Comparison of ENCODE assay signal across 14 cellular contexts in the genomic region with DNA sequence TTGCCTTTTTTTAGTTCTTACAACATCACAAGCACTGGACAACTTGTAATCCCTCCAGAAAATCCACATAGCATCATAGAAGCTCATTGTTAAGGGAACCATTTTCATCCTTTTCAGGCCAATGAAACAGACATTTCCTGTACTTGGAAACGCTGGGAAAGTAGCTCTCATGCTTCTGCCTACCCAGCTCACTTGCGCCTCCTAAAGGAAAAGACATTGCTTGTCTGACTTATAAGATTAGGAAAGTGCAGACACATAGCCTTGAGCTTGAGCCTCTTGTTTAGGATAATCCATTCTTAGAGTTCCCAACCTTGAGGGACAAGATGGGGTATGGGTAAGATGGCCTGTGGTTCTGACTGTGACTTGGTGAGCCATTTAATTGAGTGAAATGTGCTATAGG.
DNase-seq lines count a peak whose midpoint lies in the region; ATAC-seq and TF ChIP-seq lines count a peak whose summit lies in the region.
"Had no signal": no experiment of that assay in that cellular context is flagged by ENCODE, and none has a peak within 500 bp of the region (broad histone marks: within the 10 kb centered on the region; RNA-seq: fewer than 3 reads in every experiment).

No MANE protein-coding gene starts in this region.

- H3K9me3 Mint-ChIP-seq in WTC11: no peaks in the 10 kb centered on the region

- TF ChIP-seq CTCF in Loucy (conservative IDR thresholded peaks at IDR 0.05; ENCODE audit: low read length): peak; percentile 51
- TF ChIP-seq CTCF in WTC11 (IDR thresholded peaks at IDR 0.05): peak; percentile 46; the same call in 1 of the 2 replicates

- no peak overlapping the region for H3K4me2 ChIP-seq in Loucy (ENCODE audit: low read depth, low read length, poor library complexity, severe bottlenecking)

- no peaks in the 10 kb centered on the region for H3K36me3 ChIP-seq in Loucy (ENCODE audit: insufficient read depth, low read length)
- H3K36me3 ChIP-seq: spleen had no signal

- H3K27me3 Mint-ChIP-seq in WTC11 (ENCODE audit: low read depth): no peaks in the 10 kb centered on the region

- no peaks in the 10 kb centered on the region for H3K9me2 ChIP-seq in Loucy (replicated peaks; ENCODE audit: low read depth, low read length)

- H2AFZ ChIP-seq in Loucy (ENCODE audit: low read length): no peak overlapping the region

- H3K4me3 ChIP-seq in Loucy (ENCODE audit: low read length, poor library complexity, severe bottlenecking): no peak overlapping the region
- H3K4me3 ChIP-seq: spleen had no signal

- H3K9me3 ChIP-seq in Loucy (ENCODE audit: insufficient read depth, low read depth, low read length): no peaks in the 10 kb centered on the region

- no peak overlapping the region for H3K9ac ChIP-seq in Loucy (ENCODE audit: low read depth, low read length, poor library complexity, severe bottlenecking)

- CTCF ChIA-PET in WTC11 (lab: Charles Lee): interaction anchor here (0.6 to 1.8 kb wide), 42 partner anchors 9 to 1056 kb away, joined by 3 to 22 read pairs (median 4); no protein-coding TSS in a partner anchor

- ATAC-seq in WTC11: peak; percentile 90
- ATAC-seq: activated T-cell treated with anti-CD3 and anti-CD28 coated beads, Interleukin-2, amount 50 U/mL, for 4 hours; Right ventricle myocardium inferior had no signal

- H3F3A ChIP-seq in Loucy (ENCODE audit: low read depth): no peaks in the 10 kb centered on the region

- H3K27me3 ChIP-seq in Loucy (ENCODE audit: insufficient read depth, low read length, poor library complexity, severe bottlenecking): no peaks in the 10 kb centered on the region
- H3K27me3 ChIP-seq: spleen had no signal

- no peak overlapping the region for H3K4me3 Mint-ChIP-seq in WTC11
- H3K4me3 Mint-ChIP-seq: activated T-cell treated with anti-CD3 and anti-CD28 coated beads, Interleukin-2, amount 50 U/mL, for 4 hours; CD14-positive monocyte had no signal

- H4K20me1 ChIP-seq in Loucy (ENCODE audit: insufficient read depth, low read length, poor library complexity, severe bottlenecking): no peaks in the 10 kb centered on the region

- POLR2A ChIA-PET in WTC11 (lab: Charles Lee): no interaction called here

- H3K27ac Mint-ChIP-seq in WTC11: no peak overlapping the region
- H3K27ac Mint-ChIP-seq: CD14-positive monocyte had no signal

- no peaks in the 10 kb centered on the region for H3K4me1 ChIP-seq in Loucy (ENCODE audit: insufficient read depth, low read length, poor library complexity, severe bottlenecking)
- H3K4me1 ChIP-seq: spleen had no signal

- no peaks in the 10 kb centered on the region for H3K79me2 ChIP-seq in Loucy (ENCODE audit: insufficient read depth, low read length)

- 0 out of 2 replicates have a peak, but pooled peaks cover 4% of the 10 kb centered on the region for H3K4me1 Mint-ChIP-seq in WTC11
- H3K4me1 Mint-ChIP-seq: CD14-positive monocyte had no signal

- DNase-seq in DMS53 (lab: John Stamatoyannopoulos, UW) (peak; percentile 71), WTC11 (ENCODE audit: low spot score) (peak; percentile 22), iris pigment epithelial cell (ENCODE audit: low read depth) (peak; percentile 24), NOMO-1 (lab: John Stamatoyannopoulos, UW; ENCODE audit: unreplicated experiment in 2 of 2) (no peak), amygdala (lab: John Stamatoyannopoulos, UW) (no peak), COR-L47 (lab: John Stamatoyannopoulos, UW) (no peak)
- DNase-seq in activated effector memory CD4-positive, alpha-beta T cell treated with Interleukin-2 at 50 U/mL for 16 hours: no peak
- DNase-seq: activated T-cell treated with anti-CD3 and anti-CD28 coated beads, Interleukin-2, amount 50 U/mL, for 4 hours; kidney glomerular epithelial cell; NCI-H187; spleen had no signal

- H3K36me3 Mint-ChIP-seq in WTC11: no peaks in the 10 kb centered on the region
- H3K36me3 Mint-ChIP-seq: CD14-positive monocyte had no signal

TF ChIP-seq in WTC11, 78 proteins besides CTCF, POLR2A, EP300 and RAD21:
- TF ChIP-seq, protein P1, sequence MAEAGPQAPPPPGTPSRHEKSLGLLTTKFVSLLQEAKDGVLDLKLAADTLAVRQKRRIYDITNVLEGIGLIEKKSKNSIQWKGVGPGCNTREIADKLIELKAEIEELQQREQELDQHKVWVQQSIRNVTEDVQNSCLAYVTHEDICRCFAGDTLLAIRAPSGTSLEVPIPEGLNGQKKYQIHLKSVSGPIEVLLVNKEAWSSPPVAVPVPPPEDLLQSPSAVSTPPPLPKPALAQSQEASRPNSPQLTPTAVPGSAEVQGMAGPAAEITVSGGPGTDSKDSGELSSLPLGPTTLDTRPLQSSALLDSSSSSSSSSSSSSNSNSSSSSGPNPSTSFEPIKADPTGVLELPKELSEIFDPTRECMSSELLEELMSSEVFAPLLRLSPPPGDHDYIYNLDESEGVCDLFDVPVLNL (CRISPR knock-in tag; IDR thresholded peaks at IDR 0.05; ENCODE audit: borderline replicate concordance, low read depth): no peak
- TF ChIP-seq, protein P2, sequence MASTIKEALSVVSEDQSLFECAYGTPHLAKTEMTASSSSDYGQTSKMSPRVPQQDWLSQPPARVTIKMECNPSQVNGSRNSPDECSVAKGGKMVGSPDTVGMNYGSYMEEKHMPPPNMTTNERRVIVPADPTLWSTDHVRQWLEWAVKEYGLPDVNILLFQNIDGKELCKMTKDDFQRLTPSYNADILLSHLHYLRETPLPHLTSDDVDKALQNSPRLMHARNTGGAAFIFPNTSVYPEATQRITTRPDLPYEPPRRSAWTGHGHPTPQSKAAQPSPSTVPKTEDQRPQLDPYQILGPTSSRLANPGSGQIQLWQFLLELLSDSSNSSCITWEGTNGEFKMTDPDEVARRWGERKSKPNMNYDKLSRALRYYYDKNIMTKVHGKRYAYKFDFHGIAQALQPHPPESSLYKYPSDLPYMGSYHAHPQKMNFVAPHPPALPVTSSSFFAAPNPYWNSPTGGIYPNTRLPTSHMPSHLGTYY (CRISPR knock-in tag; IDR thresholded peaks at IDR 0.05): no peak
- TF ChIP-seq, protein P3, sequence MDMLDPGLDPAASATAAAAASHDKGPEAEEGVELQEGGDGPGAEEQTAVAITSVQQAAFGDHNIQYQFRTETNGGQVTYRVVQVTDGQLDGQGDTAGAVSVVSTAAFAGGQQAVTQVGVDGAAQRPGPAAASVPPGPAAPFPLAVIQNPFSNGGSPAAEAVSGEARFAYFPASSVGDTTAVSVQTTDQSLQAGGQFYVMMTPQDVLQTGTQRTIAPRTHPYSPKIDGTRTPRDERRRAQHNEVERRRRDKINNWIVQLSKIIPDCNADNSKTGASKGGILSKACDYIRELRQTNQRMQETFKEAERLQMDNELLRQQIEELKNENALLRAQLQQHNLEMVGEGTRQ (CRISPR knock-in tag; IDR thresholded peaks at IDR 0.05): no peak

Comparison
In these comparisons a context has a peak if more than half of its experiments do, and no peak if none do; other contexts are left out.
1. DNase-seq: peak in DMS53 (single experiment), WTC11 (single experiment) and iris pigment epithelial cell (single experiment); none in activated effector memory CD4-positive, alpha-beta T cell treated with Interleukin-2 at 50 U/mL for 16 hours (single experiment), NOMO-1 (0 of 2), amygdala (0 of 56) and COR-L47 (single experiment).